In genomic region chr17:81731271-81731670, GRCh38 we compare ENCODE assay signal across 13 cellular contexts. TPM values are rescaled to one million over a fixed set of nuclear protein-coding genes. Genes with fewer than 3 reads are reported as not detected.
DNase-seq lines count a peak whose midpoint lies in the region; ATAC-seq, FAIRE-seq and TF ChIP-seq lines count a peak whose summit lies in the region.
"Had no signal": no experiment of that assay in that cellular context is flagged by ENCODE, and none has a peak within 500 bp of the region (broad histone marks: within the 10 kb centered on the region; RNA-seq: fewer than 3 reads in every experiment).

No MANE protein-coding gene starts in this region.

- no peaks in the 10 kb centered on the region for H3K36me3 ChIP-seq in skeletal muscle satellite cell (ENCODE audit: insufficient read depth, low read length)
- H3K36me3 ChIP-seq: sigmoid colon had no signal

- no peak for FAIRE-seq in H54 (lab: Jason Lieb, UNC)
- FAIRE-seq: urothelium cell line had no signal

- no peak for TF ChIP-seq POLR2A in H54 (IDR thresholded peaks at IDR 0.05; ENCODE audit: low read depth, low read length)

- peak; percentile 2 for ATAC-seq in esophagus mucosa
- ATAC-seq in GM19023 (IDR thresholded peaks at IDR 0.05; ENCODE audit: unreplicated experiment) = no peak
- ATAC-seq in GM18520 (IDR thresholded peaks at IDR 0.05; ENCODE audit: unreplicated experiment) = no peak
- ATAC-seq: mucosa of descending colon had no signal

- peak overlapping the region; percentile 44 for H3K9ac ChIP-seq in skeletal muscle satellite cell (ENCODE audit: low read depth, low read length)

- DNase-seq in H54 (ENCODE audit: insufficient read length, low spot score) (peak; percentile 52), NOMO-1 treated with dmso at 0.1 percent for 144 hours (lab: John Stamatoyannopoulos, UW; ENCODE audit: unreplicated experiment) (peak; percentile 48), OCI-M2 (lab: John Stamatoyannopoulos, UW; ENCODE audit: unreplicated experiment) (no peak), NCI-H748 (lab: John Stamatoyannopoulos, UW; ENCODE audit: unreplicated experiment) (no peak)
- DNase-seq: effector memory CD4-positive, alpha-beta T cell; NK-92 treated with Interleukin-12 subunit alpha and Interleukin-12 subunit beta, amount 100 ng/mL, for 24 hours; sigmoid colon had no signal

- H3K4me3 ChIP-seq in skeletal muscle satellite cell (ENCODE audit: low read length) = no peak overlapping the region
- H3K4me3 ChIP-seq: mucosa of descending colon, sigmoid colon had no signal

- H3K9me3 ChIP-seq in skeletal muscle satellite cell (replicated peaks; ENCODE audit: low read length) = no peaks in the 10 kb centered on the region
- H3K9me3 ChIP-seq: mucosa of descending colon, sigmoid colon had no signal

- no peaks in the 10 kb centered on the region for H3K27me3 ChIP-seq in skeletal muscle satellite cell (ENCODE audit: control insufficient read depth, insufficient read depth, low read length)

- peak overlapping the region; percentile 67 for H3K4me2 ChIP-seq in skeletal muscle satellite cell (ENCODE audit: low read length)

- peaks cover 34% of the 10 kb centered on the region for H3K4me1 ChIP-seq in skeletal muscle satellite cell (ENCODE audit: control insufficient read depth, insufficient read depth, low read length)

RNA-seq across cellular contexts. Expression of gene SLC25A10, which starts 19.2 kb away (rescaled TPM):
- 37.2 TPM for total RNA-seq in esophagus mucosa
- total RNA-seq in skeletal muscle satellite cell (2012; rRNA removed) = 14.7 and 18.8 TPM in 2 replicates

RNA-seq across cellular contexts. Expression of gene MRPL12, which starts 28.1 kb away (rescaled TPM):
- 89.5 TPM for total RNA-seq in esophagus mucosa
- 26.6 and 28.6 TPM in 2 replicates for total RNA-seq in skeletal muscle satellite cell (2012; rRNA removed)

RNA-seq across cellular contexts. Expression of gene HGS, which starts 47.5 kb away (rescaled TPM):
- total RNA-seq in esophagus mucosa = 62.5 TPM
- total RNA-seq in skeletal muscle satellite cell (2012; rRNA removed) = 106 and 108 TPM in 2 replicates

RNA-seq across cellular contexts. Expression of gene ARL16, which starts 47.7 kb away (rescaled TPM):
- 24.3 TPM for total RNA-seq in esophagus mucosa
- 14.4 and 24.7 TPM in 2 replicates for total RNA-seq in skeletal muscle satellite cell (2012; rRNA removed)

Comparison
In these comparisons a context has a peak if more than half of its experiments do, and no peak if none do; other contexts are left out.
1. DNase-seq: peak in H54 (single experiment) and NOMO-1 treated with dmso at 0.1 percent for 144 hours (single experiment); none in OCI-M2 (single experiment) and NCI-H748 (single experiment).